ENCODE assay signal across 24 cellular contexts in genomic region chr4:41406051-41406516, GRCh38.
DNase-seq lines count a peak whose midpoint lies in the region; ATAC-seq and TF ChIP-seq lines count a peak whose summit lies in the region.
"Had no signal": no experiment of that assay in that cellular context is flagged by ENCODE, and none has a peak within 500 bp of the region (broad histone marks: within the 10 kb centered on the region; RNA-seq: fewer than 3 reads in every experiment).

No MANE protein-coding gene starts in this region.

- no peaks in the 10 kb centered on the region for H4K20me1 ChIP-seq in mammary epithelial cell (ENCODE audit: insufficient read depth, low read length)

- TF ChIP-seq POLR2A in esophagus muscularis mucosa (IDR thresholded peaks at IDR 0.05; ENCODE audit: low read depth), result no peak

- peaks cover 5% of the 10 kb centered on the region for H3K27me3 Mint-ChIP-seq in type B pancreatic cell
- H3K27me3 Mint-ChIP-seq: activated CD4-positive, alpha-beta T cell treated with anti-CD3 and anti-CD28 coated beads, Interleukin-2, amount 10 ng/mL, durations not matched to agents 24 days and 14 days had no signal

- H3K27me3 ChIP-seq in esophagus muscularis mucosa (no peaks in the 10 kb centered on the region), lower lobe of right lung (ENCODE audit: low read depth) (no peaks in the 10 kb centered on the region), mammary epithelial cell (ENCODE audit: insufficient read depth, low read length) (no peaks in the 10 kb centered on the region)
- H3K27me3 ChIP-seq: tibial nerve had no signal

- no peaks in the 10 kb centered on the region for H3K36me3 Mint-ChIP-seq in type B pancreatic cell
- H3K36me3 Mint-ChIP-seq: CD4-positive, CD25-positive, alpha-beta regulatory T cell; naive thymus-derived CD4-positive, alpha-beta T cell had no signal

- H3K4me1 ChIP-seq in esophagus muscularis mucosa, result peaks cover 14 to 40% (median 27%) of the 10 kb centered on the region in 4 donors
- H3K4me1 ChIP-seq in lower lobe of right lung, result peaks cover 18% of the 10 kb centered on the region
- no peaks in the 10 kb centered on the region for H3K4me1 ChIP-seq in mammary epithelial cell (ENCODE audit: insufficient read depth, low read length)

- ATAC-seq in lower lobe of right lung, result peak; percentile 50 to 85
- ATAC-seq: activated T-cell treated with anti-CD3 and anti-CD28 coated beads, Interleukin-2, amount 50 U/mL, for 72 hours; HCT116; naive thymus-derived CD4-positive, alpha-beta T cell; stimulated activated naive CD8-positive, alpha-beta T cell treated with anti-CD3 and anti-CD28 coated beads, Interleukin-15, amount 100 ng/mL, for 72 hours had no signal

- TF ChIP-seq CTCF in esophagus muscularis mucosa (IDR thresholded peaks at IDR 0.05) (no peak), lower lobe of right lung (IDR thresholded peaks at IDR 0.05) (no peak), type B pancreatic cell (conservative IDR thresholded peaks at IDR 0.05) (no peak), mammary epithelial cell (conservative IDR thresholded peaks at IDR 0.05 in 1 of 2, IDR thresholded peaks at IDR 0.05 in 1 of 2; ENCODE audit: extremely low read depth in 1 of 2, insufficient read depth in 1 of 2, low read depth in 1 of 2, low read length in 2 of 2) (no peak)

- intact Hi-C loops in esophagus muscularis mucosa (cut with DNase I) (no loop called here), lower lobe of right lung (cut with DNase I) (no loop called here), mammary epithelial cell (cut with micrococcal nuclease) (no loop called here)

- H3K4me3 ChIP-seq in esophagus muscularis mucosa (no peak overlapping the region), lower lobe of right lung (no peak overlapping the region), mammary epithelial cell (replicated peaks in 1 of 3; ENCODE audit: insufficient read depth in 1 of 3, low read depth in 2 of 3, low read length in 3 of 3) (no peak overlapping the region)
- H3K4me3 ChIP-seq: cardiac muscle cell, tibial nerve had no signal

- in situ Hi-C loops in mammary epithelial cell (cut with MboI; ENCODE audit: low sequenced_read_pairs in 2 of 2), result no loop called here

- H3K9ac ChIP-seq in mammary epithelial cell (ENCODE audit: insufficient read depth, low read length), result no peak overlapping the region

- peaks cover 30% of the 10 kb centered on the region for H3K4me1 Mint-ChIP-seq in type B pancreatic cell (ENCODE audit: unreplicated experiment)
- H3K4me1 Mint-ChIP-seq: activated CD4-positive, alpha-beta T cell treated with anti-CD3 and anti-CD28 coated beads, Interleukin-2, amount 10 ng/mL, durations not matched to agents 24 days and 14 days; CD4-positive, CD25-positive, alpha-beta regulatory T cell; stimulated activated naive CD8-positive, alpha-beta T cell treated with anti-CD3 and anti-CD28 coated beads, Interleukin-15, amount 100 ng/mL, for 72 hours had no signal

- TF ChIP-seq EP300 in esophagus muscularis mucosa (IDR thresholded peaks at IDR 0.05), result no peak

- 55% methylated on average over 2 of the region's 2 CpGs for WGBS in esophagus muscularis mucosa
- WGBS in mammary epithelial cell (ENCODE audit: low coverage, missing lambda C conversion rate), result 59% methylated on average over 2 of the region's 2 CpGs

- H3K4me2 ChIP-seq in mammary epithelial cell (ENCODE audit: insufficient read depth, low read depth, low read length), result no peak overlapping the region

- peak overlapping the region; percentile 50 for H3K27ac Mint-ChIP-seq in type B pancreatic cell
- H3K27ac Mint-ChIP-seq: activated CD4-positive, alpha-beta T cell treated with anti-CD3 and anti-CD28 coated beads, Interleukin-2, amount 10 ng/mL, durations not matched to agents 24 days and 14 days; activated T-cell treated with anti-CD3 and anti-CD28 coated beads, Interleukin-2, amount 50 U/mL, for 72 hours; CD4-positive, CD25-positive, alpha-beta regulatory T cell; endodermal cell; naive thymus-derived CD4-positive, alpha-beta T cell; stimulated activated naive CD8-positive, alpha-beta T cell treated with anti-CD3 and anti-CD28 coated beads, Interleukin-15, amount 100 ng/mL, for 72 hours; T-helper 2 cell treated with Interferon-gamma antibody and Interleukin-4, amounts not matched to agents 5 μg/mL and 100 μg/mL, for 36 hours had no signal

- H3K27ac ChIP-seq in esophagus muscularis mucosa (replicated peaks in 1 of 4) (peak overlapping the region; percentile 19 to 52 (median 39)), lower lobe of right lung (no peak overlapping the region), mammary epithelial cell (ENCODE audit: insufficient read depth, low read depth, low read length) (no peak overlapping the region)
- H3K27ac ChIP-seq: cardiac muscle cell, tibial nerve, WERI-Rb-1 had no signal

- no peaks in the 10 kb centered on the region for H3K36me3 ChIP-seq in esophagus muscularis mucosa
- H3K36me3 ChIP-seq in lower lobe of right lung, result no peaks in the 10 kb centered on the region
- no peaks in the 10 kb centered on the region for H3K36me3 ChIP-seq in mammary epithelial cell (ENCODE audit: insufficient read depth, low read length)
- H3K36me3 ChIP-seq: cardiac muscle cell, tibial nerve, WERI-Rb-1 had no signal

- no peak overlapping the region for H2AFZ ChIP-seq in mammary epithelial cell (ENCODE audit: low read depth, low read length)

- no peaks in the 10 kb centered on the region for H3K79me2 ChIP-seq in mammary epithelial cell (ENCODE audit: insufficient read depth, low read length)

- H3K4me3 Mint-ChIP-seq in type B pancreatic cell, result peak overlapping the region; percentile 13
- H3K4me3 Mint-ChIP-seq: activated CD4-positive, alpha-beta T cell treated with anti-CD3 and anti-CD28 coated beads, Interleukin-2, amount 10 ng/mL, durations not matched to agents 24 days and 14 days; activated T-cell treated with anti-CD3 and anti-CD28 coated beads, Interleukin-2, amount 50 U/mL, for 72 hours; CD4-positive, CD25-positive, alpha-beta regulatory T cell; endodermal cell; naive thymus-derived CD4-positive, alpha-beta T cell; stimulated activated naive CD8-positive, alpha-beta T cell treated with anti-CD3 and anti-CD28 coated beads, Interleukin-15, amount 100 ng/mL, for 72 hours; T-helper 2 cell treated with Interferon-gamma antibody and Interleukin-4, amounts not matched to agents 5 μg/mL and 100 μg/mL, for 36 hours had no signal

- H3K9me3 Mint-ChIP-seq in type B pancreatic cell, result no peaks in the 10 kb centered on the region
- H3K9me3 Mint-ChIP-seq: activated CD4-positive, alpha-beta T cell treated with anti-CD3 and anti-CD28 coated beads, Interleukin-2, amount 10 ng/mL, durations not matched to agents 24 days and 14 days; T-helper 2 cell treated with Interferon-gamma antibody and Interleukin-4, amounts not matched to agents 5 μg/mL and 100 μg/mL, for 36 hours had no signal

- CTCF ChIA-PET in mammary epithelial cell (lab: Charles Lee; ENCODE audit: low non-redundant PET), result no interaction called here

- dilution Hi-C loops in mammary epithelial cell (cut with HindIII; ENCODE audit: low sequenced_read_pairs), result no loop called here

- no TSS peak for BruUV-seq in mammary epithelial cell (replicated peaks; lab: Mats Ljungman, UMichigan)

- H3K9me3 ChIP-seq in esophagus muscularis mucosa, result no peaks in the 10 kb centered on the region
- H3K9me3 ChIP-seq in lower lobe of right lung, result no peaks in the 10 kb centered on the region
- no peaks in the 10 kb centered on the region for H3K9me3 ChIP-seq in mammary epithelial cell (replicated peaks; ENCODE audit: insufficient read depth, low read length)
- H3K9me3 ChIP-seq: tibial nerve had no signal

- DNase-seq in NCI-H226, result peak; percentile 18
- no peak for DNase-seq in esophagus muscularis mucosa (ENCODE audit: extremely low spot score)
- DNase-seq in lower lobe of right lung, result no peak
- DNase-seq in type B pancreatic cell (ENCODE audit: extremely low spot score, unreplicated experiment), result no peak
- no peak for DNase-seq in mammary epithelial cell
- no peak for DNase-seq in NCI-H146 treated with DMSO at 0.1 percent for 48 hours (lab: John Stamatoyannopoulos, UW; ENCODE audit: unreplicated experiment)
- DNase-seq in retina, result no peak
- DNase-seq: activated CD4-positive, alpha-beta T cell treated with anti-CD3 and anti-CD28 coated beads, Interleukin-2, amount 10 ng/mL, durations not matched to agents 24 days and 14 days; activated naive CD4-positive, alpha-beta T cell treated with Interleukin-2 at 50 U/mL for 16 hours; activated T-cell treated with anti-CD3 and anti-CD28 coated beads, Interleukin-2, amount 50 U/mL, for 72 hours; amygdala; CD4-positive, CD25-positive, alpha-beta regulatory T cell; cortex of kidney; endodermal cell; mesendoderm; naive thymus-derived CD4-positive, alpha-beta T cell; NCI-H2171; NCI-H526; stimulated activated naive CD8-positive, alpha-beta T cell treated with anti-CD3 and anti-CD28 coated beads, Interleukin-15, amount 100 ng/mL, for 72 hours; WERI-Rb-1 had no signal

Comparison
In these comparisons a context has a peak if more than half of its experiments do, and no peak if none do; other contexts are left out.
1. H3K27ac ChIP-seq: peak in esophagus muscularis mucosa (4 of 4); none in lower lobe of right lung (single experiment) and mammary epithelial cell (single experiment).